ENCODE assay signal across 1 cellular context in genomic region chr2:178718283-178718682, GRCh38.
TF ChIP-seq lines count a peak whose summit lies in the region.

No MANE protein-coding gene starts in this region.

TF ChIP-seq in GM12878, 131 proteins besides CTCF, POLR2A, EP300 and RAD21 (continued from another document):
- TF ChIP-seq, protein P1, sequence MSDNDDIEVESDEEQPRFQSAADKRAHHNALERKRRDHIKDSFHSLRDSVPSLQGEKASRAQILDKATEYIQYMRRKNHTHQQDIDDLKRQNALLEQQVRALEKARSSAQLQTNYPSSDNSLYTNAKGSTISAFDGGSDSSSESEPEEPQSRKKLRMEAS (IDR thresholded peaks at IDR 0.05; ENCODE audit: low read depth, low read length): no peak
- TF ChIP-seq EED (IDR thresholded peaks at IDR 0.05; ENCODE audit: low read depth): no peak
- no peak for TF ChIP-seq NR2C1 (IDR thresholded peaks at IDR 0.05)
- no peak for TF ChIP-seq ZZZ3 (IDR thresholded peaks at IDR 0.05; ENCODE audit: control insufficient read depth, insufficient read length, low read depth)
- TF ChIP-seq RFX5 (IDR thresholded peaks at IDR 0.05; ENCODE audit: low read depth, low read length): no peak
- TF ChIP-seq ZSCAN29 (IDR thresholded peaks at IDR 0.05): no peak
- TF ChIP-seq BCL11A (IDR thresholded peaks at IDR 0.05; ENCODE audit: low read depth, low read length): no peak
- no peak for TF ChIP-seq CEBPB (IDR thresholded peaks at IDR 0.05; ENCODE audit: borderline replicate concordance in 1 of 2, low read depth in 2 of 2, low read length in 2 of 2)
- no peak for TF ChIP-seq POLR2AphosphoS5 (IDR thresholded peaks at IDR 0.05; ENCODE audit: low read length)
